Comparison of ENCODE assay signal across 8 cellular contexts in genomic region chr2:47177042-47177565, GRCh38. TPM values are rescaled to one million over a fixed set of nuclear protein-coding genes. Genes with fewer than 3 reads are reported as not detected.
A peak's percentile ranks its signal among the peaks of the same experiment; 100 is the strongest.
DNase-seq lines count a peak whose midpoint lies in the region; ATAC-seq and TF ChIP-seq lines count a peak whose summit lies in the region.

No MANE protein-coding gene starts in this region.

- peak overlapping the region; percentile 97 for H3K4me2 ChIP-seq in OCI-LY3 (ENCODE audit: low read length)

- TF ChIP-seq CTCF in AG04450 (IDR thresholded peaks at IDR 0.05; ENCODE audit: low read depth, low read length) (no peak), OCI-LY3 (IDR thresholded peaks at IDR 0.05; ENCODE audit: low read depth, low read length) (no peak), progenitor cell of endocrine pancreas (IDR thresholded peaks at IDR 0.05; ENCODE audit: unreplicated experiment) (no peak)

- peaks cover 40% of the 10 kb centered on the region for H3K4me1 Mint-ChIP-seq in progenitor cell of endocrine pancreas (ENCODE audit: low read depth)

- H3K27me3 ChIP-seq in AG04450 (ENCODE audit: control insufficient read depth, insufficient read depth, low read length) (no peaks in the 10 kb centered on the region), OCI-LY3 (ENCODE audit: low read depth, low read length) (no peaks in the 10 kb centered on the region)

- H3K9ac ChIP-seq in OCI-LY3 (ENCODE audit: low read length) = peak overlapping the region; percentile 99

- H3K27me3 Mint-ChIP-seq in progenitor cell of endocrine pancreas = peaks cover 9% of the 10 kb centered on the region

- H3K79me2 ChIP-seq in OCI-LY3 (ENCODE audit: low read length) = peaks cover 42% of the 10 kb centered on the region

- peak; percentile 6 for ATAC-seq in GM19455 (IDR thresholded peaks at IDR 0.05; ENCODE audit: unreplicated experiment)

- DNase-seq in AG04450 (ENCODE audit: low read depth, low spot score) = no peak
- no peak for DNase-seq in epithelial cell of prostate (ENCODE audit: low read depth, low spot score)
- no peak for DNase-seq in progenitor cell of endocrine pancreas (ENCODE audit: low spot score, unreplicated experiment)
- no peak for DNase-seq in AG08395 (ENCODE audit: low spot score)
- DNase-seq in cerebellar nuclear complex (lab: John Stamatoyannopoulos, UW) = no peak
- DNase-seq in stimulated activated naive CD4-positive, alpha-beta T cell (lab: John Stamatoyannopoulos, UW) = no peak

- peaks cover 37% of the 10 kb centered on the region for H3K4me1 ChIP-seq in OCI-LY3 (ENCODE audit: low read length)

- no peaks in the 10 kb centered on the region for H3K9me3 Mint-ChIP-seq in progenitor cell of endocrine pancreas (ENCODE audit: low read depth)

- peaks cover 4% of the 10 kb centered on the region for H3K36me3 Mint-ChIP-seq in progenitor cell of endocrine pancreas (ENCODE audit: insufficient read depth)

- peak overlapping the region; percentile 92 for H2AFZ ChIP-seq in OCI-LY3 (ENCODE audit: low read depth, low read length)

- H3K9me3 ChIP-seq in AG04450 (ENCODE audit: control insufficient read depth, insufficient read depth, low read length) = no peaks in the 10 kb centered on the region; the same call in 1 of the 2 replicates
- no peaks in the 10 kb centered on the region for H3K9me3 ChIP-seq in OCI-LY3 (ENCODE audit: insufficient read depth, low read length)

- CTCF ChIA-PET in AG04450 (lab: Charles Lee) = no interaction called here

- peak overlapping the region; percentile 100 for H3K27ac ChIP-seq in AG04450 (ENCODE audit: low read depth, low read length)
- peak overlapping the region; percentile 86 for H3K27ac ChIP-seq in OCI-LY3 (ENCODE audit: low read length)
- H3K27ac ChIP-seq in epithelial cell of prostate = peak overlapping the region; percentile 93

- peak overlapping the region; percentile 99 for H3K4me3 Mint-ChIP-seq in progenitor cell of endocrine pancreas (ENCODE audit: low read depth)

- POLR2A ChIA-PET in AG04450 (lab: Yijun Ruan, JAX) = no interaction called here

- H3K27ac Mint-ChIP-seq in progenitor cell of endocrine pancreas = peak overlapping the region; percentile 100

- H4K20me1 ChIP-seq in OCI-LY3 (ENCODE audit: insufficient read depth, low read length) = peaks cover 33% of the 10 kb centered on the region

- H3K36me3 ChIP-seq in OCI-LY3 (replicated peaks; ENCODE audit: low read depth, low read length) = peaks cover 18% of the 10 kb centered on the region

- H3K4me3 ChIP-seq in AG04450 (ENCODE audit: low read depth, low read length) (peak overlapping the region; percentile 98), OCI-LY3 (ENCODE audit: low read length) (peak overlapping the region; percentile 96)

RNA-seq across cellular contexts. Expression of gene CALM2, which starts 0.8 kb away (rescaled TPM):
- polyA plus RNA-seq in AG04450 (2011; rRNA removed) = 997 and 1,519 TPM in 2 replicates
- polyA minus RNA-seq in AG04450 (2011; rRNA and poly(A)+ RNA removed) = 211 and 367 TPM in 2 replicates
- total RNA-seq in progenitor cell of endocrine pancreas = 440 and 445 TPM in 2 replicates

RNA-seq across cellular contexts. Expression of gene STPG4, which starts 22.0 kb away (rescaled TPM):
- polyA plus RNA-seq in AG04450 (2011; rRNA removed) = 0.05 and 0.14 TPM in 2 replicates
- 1.1 TPM in 1 of 2 replicates, not detected in the other for polyA minus RNA-seq in AG04450 (2011; rRNA and poly(A)+ RNA removed)
- 0.33 and 0.34 TPM in 2 replicates for total RNA-seq in progenitor cell of endocrine pancreas
